ENCODE assay signal across 2 cellular contexts in the genomic region with DNA sequence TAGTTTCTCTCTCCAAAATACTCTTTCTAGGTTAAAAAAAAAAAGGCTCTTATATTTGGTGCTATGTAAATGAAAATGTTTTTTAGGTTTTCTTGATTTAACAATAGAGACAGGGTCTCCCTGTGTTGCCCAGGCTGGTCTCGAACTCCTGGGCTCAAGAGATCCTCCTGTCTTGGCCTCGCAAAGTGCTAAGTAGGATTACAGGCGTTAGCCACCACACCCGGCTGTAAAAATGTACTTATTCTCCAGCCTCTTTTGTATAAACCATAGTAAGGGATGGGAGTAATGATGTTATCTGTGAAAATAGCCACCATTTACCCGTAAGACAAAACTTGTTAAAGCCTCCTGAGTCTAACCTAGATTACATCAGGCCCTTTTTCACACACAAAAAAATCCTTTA.
TF ChIP-seq lines count a peak whose summit lies in the region.

No MANE protein-coding gene starts in this region.

TF ChIP-seq in HEK293, 187 proteins besides CTCF, POLR2A, EP300 and RAD21:
- TF ChIP-seq KLF1 (tag by site-specific recombination; IDR thresholded peaks at IDR 0.05), result peak; percentile 84
- TF ChIP-seq, protein P1, sequence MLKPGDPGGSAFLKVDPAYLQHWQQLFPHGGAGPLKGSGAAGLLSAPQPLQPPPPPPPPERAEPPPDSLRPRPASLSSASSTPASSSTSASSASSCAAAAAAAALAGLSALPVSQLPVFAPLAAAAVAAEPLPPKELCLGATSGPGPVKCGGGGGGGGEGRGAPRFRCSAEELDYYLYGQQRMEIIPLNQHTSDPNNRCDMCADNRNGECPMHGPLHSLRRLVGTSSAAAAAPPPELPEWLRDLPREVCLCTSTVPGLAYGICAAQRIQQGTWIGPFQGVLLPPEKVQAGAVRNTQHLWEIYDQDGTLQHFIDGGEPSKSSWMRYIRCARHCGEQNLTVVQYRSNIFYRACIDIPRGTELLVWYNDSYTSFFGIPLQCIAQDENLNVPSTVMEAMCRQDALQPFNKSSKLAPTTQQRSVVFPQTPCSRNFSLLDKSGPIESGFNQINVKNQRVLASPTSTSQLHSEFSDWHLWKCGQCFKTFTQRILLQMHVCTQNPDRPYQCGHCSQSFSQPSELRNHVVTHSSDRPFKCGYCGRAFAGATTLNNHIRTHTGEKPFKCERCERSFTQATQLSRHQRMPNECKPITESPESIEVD (tag by site-specific recombination; IDR thresholded peaks at IDR 0.05), result 0 out of 2 replicates have a peak, but pooled peaks have one; percentile 29

TF ChIP-seq in HepG2, 621 proteins besides CTCF, POLR2A, EP300 and RAD21:
- 0 out of 2 replicates have a peak, but pooled peaks have one; percentile 11 for TF ChIP-seq POLR2AphosphoS5 (IDR thresholded peaks at IDR 0.05; ENCODE audit: low read depth, low read length)
